In the genomic region with DNA sequence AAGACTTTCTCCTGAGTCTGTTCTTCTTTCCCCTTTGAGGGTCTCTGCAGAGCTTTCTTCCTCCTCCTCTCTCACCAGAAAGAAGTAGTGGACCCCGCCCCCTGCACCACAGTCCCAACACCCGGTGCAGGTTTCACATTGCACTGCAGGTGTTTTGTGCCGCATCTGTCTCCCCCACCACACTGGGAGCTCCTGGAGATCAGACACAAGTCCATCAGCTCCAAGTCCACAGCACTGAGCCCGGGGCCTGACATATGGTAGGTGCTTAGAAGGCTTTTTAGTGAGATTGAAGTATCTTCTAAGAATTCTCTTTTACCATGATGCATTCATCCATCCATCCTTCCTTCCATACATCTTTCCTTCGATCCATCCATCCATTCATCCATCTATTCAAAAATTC, we compare ENCODE assay signal across 1 cellular context.
TF ChIP-seq lines count a peak whose summit lies in the region.

No MANE protein-coding gene starts in this region.

TF ChIP-seq in HEK293, 187 proteins besides CTCF, POLR2A, EP300 and RAD21:
- TF ChIP-seq ZNF366 (tag by site-specific recombination; conservative IDR thresholded peaks at IDR 0.05) = peak; percentile 74
- no peak for TF ChIP-seq ZNF10 (tag by site-specific recombination; IDR thresholded peaks at IDR 0.05)
TF ChIP-seq in HEK293: peak in this region for 1.
